In the genomic region with DNA sequence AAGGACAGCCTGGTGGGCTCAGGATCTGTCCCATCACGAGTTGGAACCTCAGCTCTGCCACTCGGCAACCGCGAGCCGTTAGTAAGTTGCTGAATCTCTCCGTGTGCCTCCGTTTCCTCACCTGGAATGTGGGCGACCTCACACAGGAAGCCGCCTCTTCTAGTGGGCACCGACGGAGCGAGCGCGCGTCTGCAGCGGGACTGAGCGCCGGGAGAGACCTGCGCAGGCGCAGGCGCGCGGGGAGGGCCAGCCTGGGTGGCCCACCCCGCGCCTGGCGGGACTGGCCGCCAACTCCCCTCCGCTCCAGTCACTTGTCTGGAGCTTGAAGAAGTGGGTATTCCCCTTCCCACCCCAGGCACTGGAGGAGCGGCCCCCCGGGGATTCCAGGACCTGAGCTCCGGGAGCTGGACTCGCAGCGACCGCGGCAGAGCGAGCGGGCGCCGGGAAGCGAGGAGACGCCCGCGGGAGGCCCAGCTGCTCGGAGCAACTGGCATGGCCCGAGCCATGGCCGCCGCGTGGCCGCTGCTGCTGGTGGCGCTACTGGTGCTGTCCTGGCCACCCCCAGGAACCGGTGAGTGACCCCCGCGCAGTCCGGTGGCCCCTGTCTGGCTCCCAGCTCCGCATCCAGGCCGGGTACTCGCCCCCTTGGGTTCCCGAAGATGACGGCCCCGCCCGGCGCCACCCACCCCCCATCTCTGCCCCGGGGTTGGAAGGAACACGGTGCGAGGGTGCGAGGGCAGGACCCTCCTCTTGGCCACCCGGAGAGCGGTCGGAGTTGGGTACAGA, we compare ENCODE assay signal across 8 cellular contexts. TPM values are rescaled to one million over a fixed set of nuclear protein-coding genes. Genes with fewer than 3 reads are reported as not detected.
A peak's percentile ranks its signal among the peaks of the same experiment; 100 is the strongest.
DNase-seq lines count a peak whose midpoint lies in the region; ATAC-seq, FAIRE-seq and TF ChIP-seq lines count a peak whose summit lies in the region.

A gene with protein sequence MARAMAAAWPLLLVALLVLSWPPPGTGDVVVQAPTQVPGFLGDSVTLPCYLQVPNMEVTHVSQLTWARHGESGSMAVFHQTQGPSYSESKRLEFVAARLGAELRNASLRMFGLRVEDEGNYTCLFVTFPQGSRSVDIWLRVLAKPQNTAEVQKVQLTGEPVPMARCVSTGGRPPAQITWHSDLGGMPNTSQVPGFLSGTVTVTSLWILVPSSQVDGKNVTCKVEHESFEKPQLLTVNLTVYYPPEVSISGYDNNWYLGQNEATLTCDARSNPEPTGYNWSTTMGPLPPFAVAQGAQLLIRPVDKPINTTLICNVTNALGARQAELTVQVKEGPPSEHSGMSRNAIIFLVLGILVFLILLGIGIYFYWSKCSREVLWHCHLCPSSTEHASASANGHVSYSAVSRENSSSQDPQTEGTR (plus strand): TSS at position 306 of the 786 bp plus-strand sequence. CDS start 187 bp downstream, at position 493.

- H3K4me3 ChIP-seq in SJCRH30 (peak within 1 kb of the TSS; percentile 89), ascending aorta (peak within 1 kb of the TSS; percentile 69 to 81), pancreas (peak within 1 kb of the TSS; percentile 63 to 85 (median 76)), aorta (ENCODE audit: low read length in 2 of 2) (peak within 1 kb of the TSS; percentile 64 to 97)

- no peaks in the 10 kb centered on the region for H3K9me3 ChIP-seq in SJCRH30 (replicated peaks)
- H3K9me3 ChIP-seq in ascending aorta: no peaks in the 10 kb centered on the region
- no peaks in the 10 kb centered on the region for H3K9me3 ChIP-seq in pancreas
- no peaks in the 10 kb centered on the region for H3K9me3 ChIP-seq in aorta (ENCODE audit: control insufficient read depth, low read length)

- DNase-seq in COR-L47 (lab: John Stamatoyannopoulos, UW) (peak; percentile 65), KBM-7 (peak; percentile 79), SJCRH30 (peak; percentile 84 to 86), ascending aorta (ENCODE audit: low spot score in 2 of 2) (peak; percentile 18 to 83), left ventricle myocardium superior (peak; percentile 88), pancreas (peak; percentile 71 to 89 (median 78)), aorta (peak; percentile 85 to 92)

- H3K36me3 ChIP-seq in SJCRH30 (peaks cover 13% of the 10 kb centered on the region), ascending aorta (peaks cover 0 to 5% of the 10 kb centered on the region in 2 donors), pancreas (no peaks in the 10 kb centered on the region), aorta (ENCODE audit: control insufficient read depth in 1 of 2, insufficient read depth in 2 of 2, low read length in 1 of 2) (no peaks in the 10 kb centered on the region)

- ATAC-seq in left ventricle myocardium superior: peak; percentile 94
- ATAC-seq in pancreas: peak; percentile 90 to 95 (median 94)
- ATAC-seq in aorta (ENCODE audit: low FRiP score): peak; percentile 93
- no peak for ATAC-seq in GM21447 (IDR thresholded peaks at IDR 0.05; ENCODE audit: unreplicated experiment)

- no peak for FAIRE-seq in pancreas (lab: Jason Lieb, UNC)

- TF ChIP-seq CTCF in ascending aorta (IDR thresholded peaks at IDR 0.05) (no peak), pancreas (IDR thresholded peaks at IDR 0.05) (no peak)

- in situ Hi-C loops in KBM-7 (cut with MboI; ENCODE audit: low pct_unique_long_range_greater_than_20kb, low sequenced_read_pairs): loop anchor here (10.0 kb wide), 1 partner anchor 49 kb away; no protein-coding TSS in a partner anchor

- H3K4me1 ChIP-seq in SJCRH30 (peaks cover 3% of the 10 kb centered on the region; the same call in 1 of the 2 replicates), ascending aorta (peaks cover 8 to 24% of the 10 kb centered on the region in 2 donors), pancreas (peaks cover 0 to 4% (median 0%) of the 10 kb centered on the region in 3 donors), aorta (ENCODE audit: control insufficient read depth in 1 of 2, insufficient read depth in 2 of 2, low read length in 2 of 2) (no peaks in the 10 kb centered on the region)

- intact Hi-C loops in ascending aorta (cut with DNase I) (no loop called here), left ventricle myocardium superior (cut with micrococcal nuclease) (no loop called here), pancreas (cut with DNase I) (no loop called here), aorta (cut with DNase I) (no loop called here)

- peak within 1 kb of the TSS; percentile 89 for H3K27ac ChIP-seq in SJCRH30
- H3K27ac ChIP-seq in ascending aorta: peak within 1 kb of the TSS; percentile 83 to 88
- H3K27ac ChIP-seq in pancreas: peak within 1 kb of the TSS; percentile 69 to 94 (median 84)
- peak within 1 kb of the TSS in 1 of 2 donors; percentile 49 for H3K27ac ChIP-seq in aorta (ENCODE audit: low read depth in 1 of 2, low read length in 2 of 2)

- WGBS in pancreas, 2 donors: 1% methylated on average over 51 to 69 of the region's 69 CpGs
- WGBS in aorta, 2 donors: 0 to 1% methylated on average over 64 to 69 of the region's 69 CpGs

- H3K27me3 ChIP-seq in SJCRH30 (no peaks in the 10 kb centered on the region), ascending aorta (no peaks in the 10 kb centered on the region), pancreas (no peaks in the 10 kb centered on the region), aorta (ENCODE audit: control insufficient read depth in 1 of 2, insufficient read depth in 2 of 2, low read length in 1 of 2) (no peaks in the 10 kb centered on the region)

RNA-seq across cellular contexts. Expression of the gene that starts here (rescaled TPM):
- 42.2 and 45.4 TPM in 2 replicates for total RNA-seq in SJCRH30 (2014; rRNA removed; shearing (Covaris generic))
- 61.4 TPM for total RNA-seq in ascending aorta
- total RNA-seq in left ventricle myocardium superior: 40.7 TPM
- total RNA-seq in pancreas: 10 to 100 TPM in 5 of 6 donors, 1 to 10 TPM in 1; 9.3 to 19.8 (median 14.8) TPM
- 10 to 100 TPM; 25.2 to 28.8 TPM for polyA plus RNA-seq in pancreas
- total RNA-seq in aorta: 10 to 100 TPM; 31.3 to 44.2 TPM
- 10 to 100 TPM in 1 of 2 donors, 1 to 10 TPM in 1; 7.4 to 24.6 TPM for polyA plus RNA-seq in aorta
